8 cellular contexts compared by ENCODE assay signal in the genomic region with DNA sequence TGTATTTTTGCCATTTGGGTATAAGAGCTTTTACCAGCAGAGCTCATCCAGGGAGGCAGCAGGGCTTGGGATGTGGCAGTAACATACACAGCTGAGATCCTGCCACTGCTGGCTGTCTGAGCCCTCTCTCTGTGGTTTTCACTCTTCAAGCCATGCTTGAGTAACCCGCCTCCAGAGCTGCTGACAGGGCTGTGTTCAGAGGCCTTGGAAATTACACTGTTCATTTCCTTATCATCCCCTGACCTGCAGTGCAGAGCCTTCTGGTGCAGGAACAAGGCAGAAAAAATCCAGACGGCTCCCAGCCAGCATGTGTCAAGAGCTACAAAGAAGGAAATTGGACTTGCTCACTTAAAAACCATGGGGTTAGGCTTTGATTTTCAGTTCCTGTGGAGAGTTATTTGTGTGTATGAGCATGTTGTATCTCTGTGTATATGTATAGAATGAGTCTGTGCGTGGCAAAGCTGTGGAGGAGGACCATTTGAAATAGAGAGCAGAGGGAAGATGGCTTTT. TPM values are rescaled to one million over a fixed set of nuclear protein-coding genes. Genes with fewer than 3 reads are reported as not detected.
DNase-seq lines count a peak whose midpoint lies in the region; ATAC-seq and TF ChIP-seq lines count a peak whose summit lies in the region.

No MANE protein-coding gene starts in this region.

- CTCF ChIA-PET in SK-N-SH (lab: Yijun Ruan, JAX) = interaction anchor here (0.9 to 1.4 kb wide), 3 partner anchors 10 to 175 kb away, joined by 3 to 5 read pairs (median 4); no protein-coding TSS in a partner anchor

- no peak overlapping the region for H2AFZ ChIP-seq in SK-N-SH (ENCODE audit: low read depth)

- H3K4me3 ChIP-seq in SK-N-SH (ENCODE audit: low read depth in 2 of 2, low read length in 1 of 2) = no peak overlapping the region

- no peaks in the 10 kb centered on the region for H3K9me2 ChIP-seq in SK-N-SH

- H3K4me3 Mint-ChIP-seq in brain = peak overlapping the region; percentile 0 to 52 (median 24)

- TF ChIP-seq CTCF in SK-N-SH (IDR thresholded peaks at IDR 0.05) = no peak
- no peak for TF ChIP-seq CTCF in brain (conservative IDR thresholded peaks at IDR 0.05)
- no peak for TF ChIP-seq CTCF in foreskin keratinocyte (conservative IDR thresholded peaks at IDR 0.05)

- WGBS in SK-N-SH (ENCODE audit: low lambda C conversion rate) = 56% methylated on average over 3 of the region's 3 CpGs

- no peaks in the 10 kb centered on the region for H3K9me3 Mint-ChIP-seq in brain

- H3K27ac ChIP-seq in SK-N-SH (ENCODE audit: low read depth in 2 of 2, low read length in 1 of 2) (peak overlapping the region; percentile 56 to 86), foreskin keratinocyte (no peak overlapping the region)

- no peaks in the 10 kb centered on the region for H3K27me3 ChIP-seq in SK-N-SH (ENCODE audit: insufficient read depth)
- no peaks in the 10 kb centered on the region for H3K27me3 ChIP-seq in foreskin keratinocyte

- no peaks in the 10 kb centered on the region for H3K27me3 Mint-ChIP-seq in brain

- peak; percentile 40; the same call in 1 of the 2 replicates for TF ChIP-seq RAD21 in SK-N-SH (IDR thresholded peaks at IDR 0.05; ENCODE audit: low read length)

- peak in 1 of 2 experiments; percentile 66; a peak in 2 of 4 replicates for TF ChIP-seq EP300 in SK-N-SH (IDR thresholded peaks at IDR 0.05; ENCODE audit: borderline replicate concordance in 1 of 2, low read depth in 1 of 2, low read length in 1 of 2)

- DNase-seq in SIG-M5 treated with dmso at 0.1 percent for 504 hours (lab: John Stamatoyannopoulos, UW; ENCODE audit: unreplicated experiment) (peak; percentile 33), SIG-M5 (lab: John Stamatoyannopoulos, UW) (no peak), SK-N-SH (peak; percentile 68), left kidney (ENCODE audit: low read depth, low spot score) (peak; percentile 90), foreskin keratinocyte (no peak)
- DNase-seq in stimulated activated CD4-positive, alpha-beta T cell treated with anti-CD3 and anti-CD28 coated beads, Interleukin-2, amount 100 ng/mL, for 4 hours (ENCODE audit: low read depth) = peak; percentile 23

- H3K36me3 ChIP-seq in SK-N-SH (replicated peaks in 1 of 2; ENCODE audit: control insufficient read depth in 1 of 2, insufficient read depth in 2 of 2, low read length in 1 of 2) = peaks cover 14 to 22% of the 10 kb centered on the region in 2 experiments

- peaks cover 15 to 32% of the 10 kb centered on the region in 2 experiments for H3K4me1 ChIP-seq in SK-N-SH (ENCODE audit: control insufficient read depth in 1 of 2, insufficient read depth in 2 of 2, low read depth in 1 of 2, low read length in 1 of 2)
- no peaks in the 10 kb centered on the region for H3K4me1 ChIP-seq in foreskin keratinocyte

- peaks cover 23% of the 10 kb centered on the region for H3K36me3 Mint-ChIP-seq in brain

- POLR2A ChIA-PET in SK-N-SH (lab: Yijun Ruan, JAX) = interaction anchor here (0.9 to 1.2 kb wide), 2 partner anchors 47 to 112 kb away, joined by 3 read pairs; partner anchors contain the start of gene ZNF609

- peak overlapping the region; percentile 38 to 95 (median 66) for H3K27ac Mint-ChIP-seq in brain

- peak overlapping the region; percentile 46 for H3K4me2 ChIP-seq in SK-N-SH

- H3K9me3 ChIP-seq in SK-N-SH = no peaks in the 10 kb centered on the region

- H3K79me2 ChIP-seq in SK-N-SH (ENCODE audit: insufficient read depth) = peaks cover 71% of the 10 kb centered on the region

- H3K9ac ChIP-seq in SK-N-SH = no peak overlapping the region

- H3K4me1 Mint-ChIP-seq in brain = peaks cover 82% of the 10 kb centered on the region

- peaks cover 33% of the 10 kb centered on the region for H3F3A ChIP-seq in SK-N-SH (replicated peaks; ENCODE audit: insufficient read depth)

- ATAC-seq in HG02973 (IDR thresholded peaks at IDR 0.05; ENCODE audit: unreplicated experiment) (peak; percentile 60), foreskin keratinocyte (no peak)

- H4K20me1 ChIP-seq in SK-N-SH (ENCODE audit: insufficient read depth) = peaks cover 39% of the 10 kb centered on the region

TF ChIP-seq in SK-N-SH, 30 proteins besides CTCF, POLR2A, EP300 and RAD21 (continues in another document):
- TF ChIP-seq JUND (IDR thresholded peaks at IDR 0.05) (no peak), FOSL2 (IDR thresholded peaks at IDR 0.05; ENCODE audit: borderline replicate concordance, low read depth) (no peak), CHD2 (IDR thresholded peaks at IDR 0.05; ENCODE audit: low read length, partially characterized antibody) (peak; percentile 45), GABPA (IDR thresholded peaks at IDR 0.05; ENCODE audit: low read depth) (no peak), RFX5 (IDR thresholded peaks at IDR 0.05; ENCODE audit: low read length) (no peak), NFIC (IDR thresholded peaks at IDR 0.05; ENCODE audit: borderline replicate concordance) (no peak), TCF12 (IDR thresholded peaks at IDR 0.05) (peak; percentile 43; the same call in 1 of the 2 replicates), NRF1 (IDR thresholded peaks at IDR 0.05; ENCODE audit: low read depth, low read length) (no peak), POLR2AphosphoS5 (IDR thresholded peaks at IDR 0.05; ENCODE audit: low read depth, low read length) (no peak), RXRA (IDR thresholded peaks at IDR 0.05; ENCODE audit: borderline replicate concordance, low read depth) (no peak), MAX (IDR thresholded peaks at IDR 0.05; ENCODE audit: low read depth) (no peak), TEAD4 (IDR thresholded peaks at IDR 0.05; ENCODE audit: borderline replicate concordance, insufficient read depth) (no peak), RCOR1 (IDR thresholded peaks at IDR 0.05; ENCODE audit: low read length) (peak; percentile 50), YY1 (IDR thresholded peaks at IDR 0.05; ENCODE audit: low read depth) (no peak), FOXJ3 (CRISPR knock-in tag; IDR thresholded peaks at IDR 0.05) (peak; percentile 36; the same call in 1 of the 2 replicates), SMC3 (IDR thresholded peaks at IDR 0.05; ENCODE audit: low read depth, low read length) (no peak), ELF1 (IDR thresholded peaks at IDR 0.05) (no peak), MEF2A (IDR thresholded peaks at IDR 0.05; ENCODE audit: borderline replicate concordance, low read depth) (no peak), MXI1 (IDR thresholded peaks at IDR 0.05; ENCODE audit: low read depth, low read length) (peak; percentile 98)
- TF ChIP-seq, protein P1, sequence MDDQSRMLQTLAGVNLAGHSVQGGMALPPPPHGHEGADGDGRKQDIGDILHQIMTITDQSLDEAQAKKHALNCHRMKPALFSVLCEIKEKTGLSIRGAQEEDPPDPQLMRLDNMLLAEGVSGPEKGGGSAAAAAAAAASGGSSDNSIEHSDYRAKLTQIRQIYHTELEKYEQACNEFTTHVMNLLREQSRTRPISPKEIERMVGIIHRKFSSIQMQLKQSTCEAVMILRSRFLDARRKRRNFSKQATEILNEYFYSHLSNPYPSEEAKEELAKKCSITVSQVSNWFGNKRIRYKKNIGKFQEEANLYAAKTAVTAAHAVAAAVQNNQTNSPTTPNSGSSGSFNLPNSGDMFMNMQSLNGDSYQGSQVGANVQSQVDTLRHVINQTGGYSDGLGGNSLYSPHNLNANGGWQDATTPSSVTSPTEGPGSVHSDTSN (IDR thresholded peaks at IDR 0.05) = peak; percentile 18; the same call in 1 of the 2 replicates
- TF ChIP-seq, protein P2, sequence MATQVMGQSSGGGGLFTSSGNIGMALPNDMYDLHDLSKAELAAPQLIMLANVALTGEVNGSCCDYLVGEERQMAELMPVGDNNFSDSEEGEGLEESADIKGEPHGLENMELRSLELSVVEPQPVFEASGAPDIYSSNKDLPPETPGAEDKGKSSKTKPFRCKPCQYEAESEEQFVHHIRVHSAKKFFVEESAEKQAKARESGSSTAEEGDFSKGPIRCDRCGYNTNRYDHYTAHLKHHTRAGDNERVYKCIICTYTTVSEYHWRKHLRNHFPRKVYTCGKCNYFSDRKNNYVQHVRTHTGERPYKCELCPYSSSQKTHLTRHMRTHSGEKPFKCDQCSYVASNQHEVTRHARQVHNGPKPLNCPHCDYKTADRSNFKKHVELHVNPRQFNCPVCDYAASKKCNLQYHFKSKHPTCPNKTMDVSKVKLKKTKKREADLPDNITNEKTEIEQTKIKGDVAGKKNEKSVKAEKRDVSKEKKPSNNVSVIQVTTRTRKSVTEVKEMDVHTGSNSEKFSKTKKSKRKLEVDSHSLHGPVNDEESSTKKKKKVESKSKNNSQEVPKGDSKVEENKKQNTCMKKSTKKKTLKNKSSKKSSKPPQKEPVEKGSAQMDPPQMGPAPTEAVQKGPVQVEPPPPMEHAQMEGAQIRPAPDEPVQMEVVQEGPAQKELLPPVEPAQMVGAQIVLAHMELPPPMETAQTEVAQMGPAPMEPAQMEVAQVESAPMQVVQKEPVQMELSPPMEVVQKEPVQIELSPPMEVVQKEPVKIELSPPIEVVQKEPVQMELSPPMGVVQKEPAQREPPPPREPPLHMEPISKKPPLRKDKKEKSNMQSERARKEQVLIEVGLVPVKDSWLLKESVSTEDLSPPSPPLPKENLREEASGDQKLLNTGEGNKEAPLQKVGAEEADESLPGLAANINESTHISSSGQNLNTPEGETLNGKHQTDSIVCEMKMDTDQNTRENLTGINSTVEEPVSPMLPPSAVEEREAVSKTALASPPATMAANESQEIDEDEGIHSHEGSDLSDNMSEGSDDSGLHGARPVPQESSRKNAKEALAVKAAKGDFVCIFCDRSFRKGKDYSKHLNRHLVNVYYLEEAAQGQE (IDR thresholded peaks at IDR 0.05; ENCODE audit: low read depth, low read length) = no peak
- TF ChIP-seq, protein P3, sequence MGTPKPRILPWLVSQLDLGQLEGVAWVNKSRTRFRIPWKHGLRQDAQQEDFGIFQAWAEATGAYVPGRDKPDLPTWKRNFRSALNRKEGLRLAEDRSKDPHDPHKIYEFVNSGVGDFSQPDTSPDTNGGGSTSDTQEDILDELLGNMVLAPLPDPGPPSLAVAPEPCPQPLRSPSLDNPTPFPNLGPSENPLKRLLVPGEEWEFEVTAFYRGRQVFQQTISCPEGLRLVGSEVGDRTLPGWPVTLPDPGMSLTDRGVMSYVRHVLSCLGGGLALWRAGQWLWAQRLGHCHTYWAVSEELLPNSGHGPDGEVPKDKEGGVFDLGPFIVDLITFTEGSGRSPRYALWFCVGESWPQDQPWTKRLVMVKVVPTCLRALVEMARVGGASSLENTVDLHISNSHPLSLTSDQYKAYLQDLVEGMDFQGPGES (IDR thresholded peaks at IDR 0.05; ENCODE audit: low read depth, low read length) = no peak

RNA-seq across cellular contexts. Expression of gene ZNF609, which starts 47.0 kb away (rescaled TPM):
- polyA plus RNA-seq in SK-N-SH (2012; rRNA removed) = 10.3 and 12.6 TPM in 2 replicates
- polyA plus RNA-seq in SK-N-SH (2012; cell fraction: cytosol; rRNA removed) = 9.7 and 10.8 TPM in 2 replicates
- 14.9 and 19.1 TPM in 2 replicates for polyA plus RNA-seq in SK-N-SH (2012; cell fraction: nucleus; rRNA removed)
- 29.4 TPM for polyA plus RNA-seq in brain (ENCODE audit: insufficient read depth, low read depth, low replicate concordance)
- 20.9 and 22.0 TPM in 2 replicates for total RNA-seq in foreskin keratinocyte
- 4.1 and 5.1 TPM in 2 replicates for polyA plus RNA-seq in foreskin keratinocyte

Comparison
In these comparisons a context has a peak if more than half of its experiments do, and no peak if none do; other contexts are left out.
1. DNase-seq: peak in SIG-M5 treated with dmso at 0.1 percent for 504 hours (single experiment), SK-N-SH (single experiment), left kidney (single experiment) and stimulated activated CD4-positive, alpha-beta T cell treated with anti-CD3 and anti-CD28 coated beads, Interleukin-2, amount 100 ng/mL, for 4 hours (single experiment); none in SIG-M5 (single experiment) and foreskin keratinocyte (0 of 2).